16 cellular contexts compared by ENCODE assay signal in the genomic region with DNA sequence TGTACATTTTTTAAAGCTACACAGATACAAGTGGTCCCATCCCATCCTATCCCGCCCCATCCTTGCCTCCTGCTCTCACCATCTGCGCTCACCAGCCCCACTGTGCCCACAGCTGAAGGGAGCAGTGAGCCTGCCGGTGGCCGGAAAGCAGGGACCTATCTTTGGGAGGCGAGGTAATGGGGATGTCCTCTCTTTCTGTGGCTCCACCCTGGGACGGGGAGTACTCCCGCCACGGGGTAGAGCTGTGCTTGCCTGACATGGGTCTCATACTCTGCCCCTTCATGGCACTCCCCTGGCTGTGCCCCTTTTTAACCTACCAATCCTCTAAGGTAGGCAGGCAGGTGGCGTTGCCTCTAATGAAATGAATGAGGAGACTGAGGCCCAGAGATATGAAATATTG. TPM values are rescaled to one million over a fixed set of nuclear protein-coding genes. Genes with fewer than 3 reads are reported as not detected.
DNase-seq lines count a peak whose midpoint lies in the region; ATAC-seq and TF ChIP-seq lines count a peak whose summit lies in the region.
"Had no signal": no experiment of that assay in that cellular context is flagged by ENCODE, and none has a peak within 500 bp of the region (broad histone marks: within the 10 kb centered on the region; RNA-seq: fewer than 3 reads in every experiment).

No MANE protein-coding gene starts in this region.

- DNase-seq in DMS 273 (lab: John Stamatoyannopoulos, UW; ENCODE audit: unreplicated experiment) (peak; percentile 86), LHCN-M2 (ENCODE audit: low read depth) (peak; percentile 78), glutamatergic neuron (no peak), occipital lobe (lab: John Stamatoyannopoulos, UW) (peak; percentile 23), body of pancreas (no peak), NOMO-1 treated with DMSO at 0.1 percent for 48 hours (lab: John Stamatoyannopoulos, UW; ENCODE audit: unreplicated experiment) (no peak), NCI-H345 (lab: John Stamatoyannopoulos, UW) (no peak)
- DNase-seq in activated naive CD8-positive, alpha-beta T cell treated with anti-CD3 and anti-CD28 coated beads, Interleukin-2, amount 50 U/mL, for 24 hours = no peak
- DNase-seq: activated CD8-positive, alpha-beta T cell treated with anti-CD3 and anti-CD28 coated beads for 36 hours; colonic mucosa; kidney; NCI-H1436; NCI-H69; stimulated activated naive CD8-positive, alpha-beta T cell treated with anti-CD3 and anti-CD28 coated beads, Interleukin-15, amount 100 ng/mL, for 72 hours had no signal

- H3K27ac Mint-ChIP-seq in glutamatergic neuron (ENCODE audit: unreplicated experiment) = peak overlapping the region; percentile 82
- H3K27ac Mint-ChIP-seq in activated naive CD8-positive, alpha-beta T cell treated with anti-CD3 and anti-CD28 coated beads, Interleukin-2, amount 50 U/mL, for 24 hours = no peak overlapping the region
- H3K27ac Mint-ChIP-seq: activated CD8-positive, alpha-beta T cell treated with anti-CD3 and anti-CD28 coated beads for 36 hours; activated T-helper 17 cell treated with anti-CD3 and anti-CD28 coated beads, Interleukin-2, amount 50 U/mL, for 72 hours; stimulated activated naive CD8-positive, alpha-beta T cell treated with anti-CD3 and anti-CD28 coated beads, Interleukin-15, amount 100 ng/mL, for 72 hours had no signal

- peaks cover 55% of the 10 kb centered on the region for H3K4me1 ChIP-seq in body of pancreas

- H3K9me3 ChIP-seq in body of pancreas = no peaks in the 10 kb centered on the region
- H3K9me3 ChIP-seq: colonic mucosa had no signal

- H3K27me3 Mint-ChIP-seq in glutamatergic neuron (ENCODE audit: unreplicated experiment) = peaks cover 14% of the 10 kb centered on the region
- no peaks in the 10 kb centered on the region for H3K27me3 Mint-ChIP-seq in activated naive CD8-positive, alpha-beta T cell treated with anti-CD3 and anti-CD28 coated beads, Interleukin-2, amount 50 U/mL, for 24 hours
- H3K27me3 Mint-ChIP-seq: activated CD8-positive, alpha-beta T cell treated with anti-CD3 and anti-CD28 coated beads for 36 hours; activated T-helper 17 cell treated with anti-CD3 and anti-CD28 coated beads, Interleukin-2, amount 50 U/mL, for 72 hours; stimulated activated naive CD8-positive, alpha-beta T cell treated with anti-CD3 and anti-CD28 coated beads, Interleukin-15, amount 100 ng/mL, for 72 hours had no signal

- 90 to 94% methylated on average over 4 to 9 of the region's 9 CpGs for WGBS in body of pancreas, 2 donors

- peaks cover 24% of the 10 kb centered on the region for H3K4me1 Mint-ChIP-seq in glutamatergic neuron (ENCODE audit: low read depth, unreplicated experiment)
- H3K4me1 Mint-ChIP-seq in activated naive CD8-positive, alpha-beta T cell treated with anti-CD3 and anti-CD28 coated beads, Interleukin-2, amount 50 U/mL, for 24 hours = peaks cover 14% of the 10 kb centered on the region
- H3K4me1 Mint-ChIP-seq: activated T-helper 17 cell treated with anti-CD3 and anti-CD28 coated beads, Interleukin-2, amount 50 U/mL, for 72 hours had no signal

- intact Hi-C loops in body of pancreas (cut with DNase I) = no loop called here

- H3K4me3 ChIP-seq in body of pancreas = no peak overlapping the region
- H3K4me3 ChIP-seq: colonic mucosa had no signal

- H3K36me3 ChIP-seq in body of pancreas (replicated peaks in 1 of 2; ENCODE audit: insufficient read depth in 1 of 2, low read depth in 2 of 2) = no peaks in the 10 kb centered on the region
- H3K36me3 ChIP-seq: colonic mucosa had no signal

- H3K27me3 ChIP-seq in body of pancreas = no peaks in the 10 kb centered on the region
- H3K27me3 ChIP-seq: colonic mucosa had no signal

- TF ChIP-seq CTCF in glutamatergic neuron (IDR thresholded peaks at IDR 0.05; ENCODE audit: partially characterized antibody, unreplicated experiment) = no peak
- TF ChIP-seq CTCF in body of pancreas (IDR thresholded peaks at IDR 0.05) = no peak

- no peak for ATAC-seq in body of pancreas
- ATAC-seq in activated naive CD8-positive, alpha-beta T cell treated with anti-CD3 and anti-CD28 coated beads, Interleukin-2, amount 50 U/mL, for 24 hours = no peak
- ATAC-seq: activated CD8-positive, alpha-beta T cell treated with anti-CD3 and anti-CD28 coated beads for 36 hours; activated T-helper 17 cell treated with anti-CD3 and anti-CD28 coated beads, Interleukin-2, amount 50 U/mL, for 72 hours; stimulated activated naive CD8-positive, alpha-beta T cell treated with anti-CD3 and anti-CD28 coated beads, Interleukin-15, amount 100 ng/mL, for 72 hours had no signal

- TF ChIP-seq POLR2A in body of pancreas (IDR thresholded peaks at IDR 0.05) = no peak

- no peak overlapping the region for H3K27ac ChIP-seq in body of pancreas
- H3K27ac ChIP-seq: colonic mucosa, epithelial cell of prostate had no signal

- H3K36me3 Mint-ChIP-seq in glutamatergic neuron (ENCODE audit: unreplicated experiment) = no peaks in the 10 kb centered on the region
- no peaks in the 10 kb centered on the region for H3K36me3 Mint-ChIP-seq in activated naive CD8-positive, alpha-beta T cell treated with anti-CD3 and anti-CD28 coated beads, Interleukin-2, amount 50 U/mL, for 24 hours (ENCODE audit: low read depth)

- peaks cover 12% of the 10 kb centered on the region for H3K9me3 Mint-ChIP-seq in glutamatergic neuron (ENCODE audit: unreplicated experiment)
- no peaks in the 10 kb centered on the region for H3K9me3 Mint-ChIP-seq in activated naive CD8-positive, alpha-beta T cell treated with anti-CD3 and anti-CD28 coated beads, Interleukin-2, amount 50 U/mL, for 24 hours
- H3K9me3 Mint-ChIP-seq: activated CD8-positive, alpha-beta T cell treated with anti-CD3 and anti-CD28 coated beads for 36 hours; activated T-helper 17 cell treated with anti-CD3 and anti-CD28 coated beads, Interleukin-2, amount 50 U/mL, for 72 hours; stimulated activated naive CD8-positive, alpha-beta T cell treated with anti-CD3 and anti-CD28 coated beads, Interleukin-15, amount 100 ng/mL, for 72 hours had no signal

- H3K4me3 Mint-ChIP-seq in glutamatergic neuron (ENCODE audit: unreplicated experiment) = peak overlapping the region; percentile 49
- H3K4me3 Mint-ChIP-seq in activated naive CD8-positive, alpha-beta T cell treated with anti-CD3 and anti-CD28 coated beads, Interleukin-2, amount 50 U/mL, for 24 hours = no peak overlapping the region
- H3K4me3 Mint-ChIP-seq: activated CD8-positive, alpha-beta T cell treated with anti-CD3 and anti-CD28 coated beads for 36 hours; activated T-helper 17 cell treated with anti-CD3 and anti-CD28 coated beads, Interleukin-2, amount 50 U/mL, for 72 hours; stimulated activated naive CD8-positive, alpha-beta T cell treated with anti-CD3 and anti-CD28 coated beads, Interleukin-15, amount 100 ng/mL, for 72 hours had no signal

RNA-seq across cellular contexts. Expression of a gene that starts 13.3 kb away (rescaled TPM):
- total RNA-seq in LHCN-M2 (2014; rRNA removed) = 5.9 and 8.0 TPM in 2 replicates
- 6.4 TPM for polyA plus RNA-seq in LHCN-M2 (2012)
- 0.64 TPM for total RNA-seq in glutamatergic neuron (ENCODE audit: unreplicated experiment)
- 0.47 TPM for total RNA-seq in occipital lobe
- 10 to 100 TPM in 1 of 2 donors, under 1 TPM in 1; 0.26 to 15.5 TPM for total RNA-seq in body of pancreas

RNA-seq across cellular contexts. Expression of a gene that starts 21.6 kb away (rescaled TPM):
- total RNA-seq in LHCN-M2 (2014; rRNA removed) (156 and 172 TPM in 2 replicates), glutamatergic neuron (ENCODE audit: unreplicated experiment) (15.5 TPM), occipital lobe (11.1 TPM), body of pancreas (10 to 100 TPM; 26.0 to 35.0 TPM)
- 118 TPM for polyA plus RNA-seq in LHCN-M2 (2012)

Comparison
In these comparisons a context has a peak if more than half of its experiments do, and no peak if none do; other contexts are left out.
1. DNase-seq: peak in DMS 273 (single experiment), LHCN-M2 (single experiment) and occipital lobe (single experiment); none in glutamatergic neuron (single experiment), body of pancreas (0 of 4), NOMO-1 treated with DMSO at 0.1 percent for 48 hours (single experiment), activated naive CD8-positive, alpha-beta T cell treated with anti-CD3 and anti-CD28 coated beads, Interleukin-2, amount 50 U/mL, for 24 hours (single experiment) and NCI-H345 (single experiment).